In genomic region chr20:63567382-63568169, GRCh38 we compare ENCODE assay signal across 8 cellular contexts.
A peak's percentile ranks its signal among the peaks of the same experiment; 100 is the strongest.
DNase-seq lines count a peak whose midpoint lies in the region; ATAC-seq lines count a peak whose summit lies in the region.

No MANE protein-coding gene starts in this region.

- H3K27ac Mint-ChIP-seq in stimulated activated naive CD8-positive, alpha-beta T cell treated with anti-CD3 and anti-CD28 coated beads, Interleukin-15, amount 100 ng/mL, for 72 hours, result peak overlapping the region in 1 of 2 donors; percentile 34

- peaks cover 36% of the 10 kb centered on the region for H3K4me1 Mint-ChIP-seq in stimulated activated naive CD8-positive, alpha-beta T cell treated with anti-CD3 and anti-CD28 coated beads, Interleukin-15, amount 100 ng/mL, for 72 hours

- ATAC-seq in GM18868 (IDR thresholded peaks at IDR 0.05; ENCODE audit: unreplicated experiment) (peak; percentile 72), HG03045 (IDR thresholded peaks at IDR 0.05; ENCODE audit: unreplicated experiment) (peak; percentile 51), HG03135 (IDR thresholded peaks at IDR 0.05; ENCODE audit: unreplicated experiment) (no peak)
- ATAC-seq in stimulated activated naive CD8-positive, alpha-beta T cell treated with anti-CD3 and anti-CD28 coated beads, Interleukin-15, amount 100 ng/mL, for 72 hours, result peak; percentile 86

- H3K4me3 Mint-ChIP-seq in stimulated activated naive CD8-positive, alpha-beta T cell treated with anti-CD3 and anti-CD28 coated beads, Interleukin-15, amount 100 ng/mL, for 72 hours, result peak overlapping the region; percentile 72 to 88

- DNase-seq in UCSD-AML1 (lab: John Stamatoyannopoulos, UW; ENCODE audit: unreplicated experiment), result peak; percentile 69
- DNase-seq in globus pallidus (ENCODE audit: low spot score), result peak; percentile 43
- peak; percentile 66 to 70 for DNase-seq in stimulated activated naive CD8-positive, alpha-beta T cell treated with anti-CD3 and anti-CD28 coated beads, Interleukin-15, amount 100 ng/mL, for 72 hours
- DNase-seq in HCEC 1CT, result no peak
- no peak for DNase-seq in NCI-H128 (lab: John Stamatoyannopoulos, UW; ENCODE audit: unreplicated experiment)

- H3K9me3 Mint-ChIP-seq in stimulated activated naive CD8-positive, alpha-beta T cell treated with anti-CD3 and anti-CD28 coated beads, Interleukin-15, amount 100 ng/mL, for 72 hours, result no peaks in the 10 kb centered on the region

- peaks cover 14% of the 10 kb centered on the region for H3K27me3 Mint-ChIP-seq in stimulated activated naive CD8-positive, alpha-beta T cell treated with anti-CD3 and anti-CD28 coated beads, Interleukin-15, amount 100 ng/mL, for 72 hours

Comparison
In these comparisons a context has a peak if more than half of its experiments do, and no peak if none do; other contexts are left out.
1. DNase-seq: peak in UCSD-AML1 (single experiment), globus pallidus (single experiment) and stimulated activated naive CD8-positive, alpha-beta T cell treated with anti-CD3 and anti-CD28 coated beads, Interleukin-15, amount 100 ng/mL, for 72 hours (2 of 2); none in HCEC 1CT (single experiment) and NCI-H128 (single experiment).